ENCODE assay signal across 8 cellular contexts in the genomic region with DNA sequence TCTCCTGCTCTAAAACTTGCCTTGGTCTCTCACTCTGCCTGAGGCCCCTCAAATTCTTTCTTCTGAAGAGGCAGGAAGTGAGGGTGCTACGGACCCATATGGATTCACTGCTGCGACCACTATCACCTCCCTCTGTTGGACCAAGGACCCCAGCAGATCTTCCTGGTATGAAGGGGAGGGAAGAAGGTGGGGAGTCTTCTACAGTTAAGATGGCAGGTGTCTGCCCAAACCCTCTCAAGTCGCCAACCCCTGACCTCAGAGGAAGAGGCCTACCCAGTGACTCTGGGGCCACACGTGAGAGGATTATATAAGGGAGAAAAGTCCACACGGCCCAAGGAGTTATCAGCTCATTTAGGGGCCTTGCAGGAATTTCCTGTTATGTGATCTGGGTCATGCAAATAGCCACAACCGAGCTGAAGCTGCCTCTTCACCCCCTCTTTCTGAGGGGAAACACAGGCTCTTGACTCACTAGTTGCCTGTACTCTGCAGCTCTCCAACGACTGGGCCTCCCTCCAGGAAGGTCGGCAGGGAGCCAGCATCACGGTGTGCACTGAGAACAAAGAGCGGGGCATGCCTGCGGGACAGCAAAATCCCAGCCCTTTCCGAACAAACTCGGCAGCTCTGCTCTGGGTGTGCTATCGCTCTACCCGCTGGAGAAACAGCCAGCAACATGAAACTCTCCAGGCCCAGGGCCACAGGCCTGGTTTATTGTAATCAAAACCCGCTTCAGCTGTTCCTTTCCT.
A peak's percentile ranks its signal among the peaks of the same experiment; 100 is the strongest.
DNase-seq lines count a peak whose midpoint lies in the region; ATAC-seq and TF ChIP-seq lines count a peak whose summit lies in the region.

No MANE protein-coding gene starts in this region.

- H3K27ac ChIP-seq in ascending aorta (peak overlapping the region; percentile 45 to 57), right cardiac atrium (ENCODE audit: low read length) (peak overlapping the region; percentile 91), psoas muscle (peak overlapping the region; percentile 77)

- H3K36me3 ChIP-seq in ascending aorta (no peaks in the 10 kb centered on the region), psoas muscle (ENCODE audit: insufficient read depth in 1 of 2, low read depth in 1 of 2) (no peaks in the 10 kb centered on the region)

- intact Hi-C loops in ascending aorta (cut with DNase I) (loop anchor here (5.0 kb wide), 1 partner anchor 82 kb away; no protein-coding TSS in a partner anchor), right cardiac atrium (cut with DNase I) (loop anchor here in 1 of 4 donors (10.0 kb wide), 1 partner anchor 100 kb away; no protein-coding TSS in a partner anchor), psoas muscle (cut with DNase I) (loop anchor here (5.0 to 10.0 kb wide), 3 partner anchors 100 to 473 kb away; no protein-coding TSS in a partner anchor)

- H3K4me1 ChIP-seq in ascending aorta = peaks cover 4 to 16% of the 10 kb centered on the region in 2 donors
- peaks cover 22% of the 10 kb centered on the region for H3K4me1 ChIP-seq in right cardiac atrium (ENCODE audit: control insufficient read depth, insufficient read depth, low read length)
- peaks cover 25% of the 10 kb centered on the region for H3K4me1 ChIP-seq in psoas muscle

- ATAC-seq in GM18858 (IDR thresholded peaks at IDR 0.05; ENCODE audit: unreplicated experiment) (peak; percentile 57), right cardiac atrium (peak; percentile 72 to 76), psoas muscle (peak; percentile 68 to 85 (median 83)), GM19023 (IDR thresholded peaks at IDR 0.05; ENCODE audit: unreplicated experiment) (no peak)

- H3K27me3 ChIP-seq in ascending aorta (no peaks in the 10 kb centered on the region), right cardiac atrium (ENCODE audit: control insufficient read depth, insufficient read depth) (no peaks in the 10 kb centered on the region), psoas muscle (ENCODE audit: insufficient read depth in 3 of 3, low read length in 2 of 3) (no peaks in the 10 kb centered on the region)

- DNase-seq in NCI-H1092 (lab: John Stamatoyannopoulos, UW) (peak; percentile 95), ascending aorta (ENCODE audit: low spot score in 2 of 2) (peak; percentile 21 to 83), right cardiac atrium (peak; percentile 84 to 96 (median 95)), psoas muscle (peak; percentile 82 to 89), foreskin melanocyte (no peak)
- no peak for DNase-seq in activated CD4-positive, alpha-beta T cell treated with anti-CD3 and anti-CD28 coated beads, Interleukin-2, amount 50 U/mL, for 1 hour

- H3K4me3 ChIP-seq in ascending aorta (no peak overlapping the region), right cardiac atrium (ENCODE audit: low read length) (no peak overlapping the region), psoas muscle (peak overlapping the region; percentile 47)

- WGBS in right cardiac atrium = 20% methylated on average over 16 of the region's 16 CpGs
- WGBS in psoas muscle, 3 donors = 15 to 21% (median 16%) methylated on average over 16 of the region's 16 CpGs

- H3K9me3 ChIP-seq in ascending aorta = no peaks in the 10 kb centered on the region
- no peaks in the 10 kb centered on the region for H3K9me3 ChIP-seq in right cardiac atrium (ENCODE audit: control insufficient read depth, low read length)
- H3K9me3 ChIP-seq in psoas muscle = no peaks in the 10 kb centered on the region

- no peak for TF ChIP-seq CTCF in ascending aorta (IDR thresholded peaks at IDR 0.05)
- TF ChIP-seq CTCF in psoas muscle (IDR thresholded peaks at IDR 0.05) = no peak

Comparison
In these comparisons a context has a peak if more than half of its experiments do, and no peak if none do; other contexts are left out.
1. DNase-seq: peak in NCI-H1092 (single experiment), ascending aorta (2 of 2), right cardiac atrium (3 of 3) and psoas muscle (2 of 2); none in activated CD4-positive, alpha-beta T cell treated with anti-CD3 and anti-CD28 coated beads, Interleukin-2, amount 50 U/mL, for 1 hour (single experiment) and foreskin melanocyte (single experiment).
2. Peak in every context shown above with its lines, with median percentiles within 50 percentile points of each other: H3K27ac ChIP-seq.